ENCODE assay signal across 8 cellular contexts in genomic region chr18:48031011-48031480, GRCh38.
DNase-seq lines count a peak whose midpoint lies in the region; ATAC-seq lines count a peak whose summit lies in the region.

No MANE protein-coding gene starts in this region.

- ATAC-seq in HG03565 (IDR thresholded peaks at IDR 0.05; ENCODE audit: unreplicated experiment) = no peak
- no peak for ATAC-seq in GM19452 (IDR thresholded peaks at IDR 0.05; ENCODE audit: unreplicated experiment)

- DNase-seq in SIG-M5 treated with dmso at 0.1 percent for 504 hours (lab: John Stamatoyannopoulos, UW; ENCODE audit: unreplicated experiment) (peak; percentile 5), SIG-M5 (lab: John Stamatoyannopoulos, UW) (no peak), NCI-H1092 treated with DMSO at 0.1 percent for 48 hours (lab: John Stamatoyannopoulos, UW) (peak; percentile 82), SK-N-DZ (ENCODE audit: low spot score) (peak; percentile 47), fibroblast of gingiva (ENCODE audit: low read depth) (peak; percentile 40), occipital lobe (lab: John Stamatoyannopoulos, UW) (peak; percentile 24)
